In genomic region chr13:24486017-24486657, GRCh38 we compare ENCODE assay signal across 7 cellular contexts. TPM values are rescaled to one million over a fixed set of nuclear protein-coding genes. Genes with fewer than 3 reads are reported as not detected.
DNase-seq lines count a peak whose midpoint lies in the region; ATAC-seq, FAIRE-seq and TF ChIP-seq lines count a peak whose summit lies in the region.
"Not testable (repeated sequence)": the region's sequence is repeated elsewhere in the genome, so short reads cannot be mapped to it uniquely, and the experiment has no call there.

No MANE protein-coding gene starts in this region.

- ATAC-seq in pancreas, result not testable (repeated sequence)

- H3K4me1 ChIP-seq in adipocyte (ENCODE audit: control insufficient read depth, insufficient read depth, low read length); pancreas: not testable (repeated sequence)

- not testable (repeated sequence) for TF ChIP-seq CTCF in AG10803 (conservative IDR thresholded peaks at IDR 0.05; ENCODE audit: low read length); choroid plexus epithelial cell (conservative IDR thresholded peaks at IDR 0.05; ENCODE audit: low read depth, low read length); fibroblast of the aortic adventitia (IDR thresholded peaks at IDR 0.05; ENCODE audit: insufficient read depth, low read length); pancreas (IDR thresholded peaks at IDR 0.05)

- not testable (repeated sequence) for H3K27me3 ChIP-seq in adipocyte (replicated peaks; ENCODE audit: control insufficient read depth, insufficient read depth, low read length); pancreas

- H3K27ac ChIP-seq in pancreas, result not testable (repeated sequence)

- not testable (repeated sequence) for H3K9me3 ChIP-seq in adipocyte (ENCODE audit: control insufficient read depth, low read length); pancreas

- peak; percentile 43 for DNase-seq in AG10803 (ENCODE audit: low read depth)
- peak; percentile 49 for DNase-seq in adipocyte (ENCODE audit: low read depth)
- DNase-seq in astrocyte of the hippocampus (ENCODE audit: low read depth, low spot score), result peak; percentile 60
- DNase-seq in choroid plexus epithelial cell (ENCODE audit: low read depth), result peak; percentile 56
- DNase-seq in fibroblast of gingiva (ENCODE audit: low read depth), result peak; percentile 12
- DNase-seq in fibroblast of the aortic adventitia (ENCODE audit: low read depth), result peak; percentile 85
- not testable (repeated sequence) for DNase-seq in pancreas

- H3K4me3 ChIP-seq in AG10803 (ENCODE audit: low read length); adipocyte (ENCODE audit: low read length); choroid plexus epithelial cell (ENCODE audit: low read depth, low read length); fibroblast of the aortic adventitia (ENCODE audit: low read depth, low read length); pancreas: not testable (repeated sequence)

- H3K36me3 ChIP-seq in adipocyte (ENCODE audit: control insufficient read depth, insufficient read depth, low read length, severe bottlenecking) (peaks cover 73% of the 10 kb centered on the region), pancreas (peaks cover 0 to 49% (median 17%) of the 10 kb centered on the region in 3 donors)

- intact Hi-C loops in pancreas (cut with DNase I), result not testable (repeated sequence)

- FAIRE-seq in pancreas (lab: Jason Lieb, UNC), result peak; percentile 23

- not testable (repeated sequence) for H3K9ac ChIP-seq in adipocyte (ENCODE audit: low read length)

- 98% methylated on average over 3 of the region's 3 CpGs for WGBS in pancreas, 2 donors

RNA-seq across cellular contexts. Expression of gene PARP4, which starts 26.4 kb away (rescaled TPM):
- total RNA-seq in fibroblast of the aortic adventitia (ENCODE audit: low replicate concordance), result 72.0 and 109 TPM in 2 replicates
- 10 to 100 TPM; 14.1 to 33.4 (median 16.9) TPM for total RNA-seq in pancreas
- 1 to 10 TPM; 7.9 to 9.1 TPM for polyA plus RNA-seq in pancreas
